8 cellular contexts compared by ENCODE assay signal in the genomic region with DNA sequence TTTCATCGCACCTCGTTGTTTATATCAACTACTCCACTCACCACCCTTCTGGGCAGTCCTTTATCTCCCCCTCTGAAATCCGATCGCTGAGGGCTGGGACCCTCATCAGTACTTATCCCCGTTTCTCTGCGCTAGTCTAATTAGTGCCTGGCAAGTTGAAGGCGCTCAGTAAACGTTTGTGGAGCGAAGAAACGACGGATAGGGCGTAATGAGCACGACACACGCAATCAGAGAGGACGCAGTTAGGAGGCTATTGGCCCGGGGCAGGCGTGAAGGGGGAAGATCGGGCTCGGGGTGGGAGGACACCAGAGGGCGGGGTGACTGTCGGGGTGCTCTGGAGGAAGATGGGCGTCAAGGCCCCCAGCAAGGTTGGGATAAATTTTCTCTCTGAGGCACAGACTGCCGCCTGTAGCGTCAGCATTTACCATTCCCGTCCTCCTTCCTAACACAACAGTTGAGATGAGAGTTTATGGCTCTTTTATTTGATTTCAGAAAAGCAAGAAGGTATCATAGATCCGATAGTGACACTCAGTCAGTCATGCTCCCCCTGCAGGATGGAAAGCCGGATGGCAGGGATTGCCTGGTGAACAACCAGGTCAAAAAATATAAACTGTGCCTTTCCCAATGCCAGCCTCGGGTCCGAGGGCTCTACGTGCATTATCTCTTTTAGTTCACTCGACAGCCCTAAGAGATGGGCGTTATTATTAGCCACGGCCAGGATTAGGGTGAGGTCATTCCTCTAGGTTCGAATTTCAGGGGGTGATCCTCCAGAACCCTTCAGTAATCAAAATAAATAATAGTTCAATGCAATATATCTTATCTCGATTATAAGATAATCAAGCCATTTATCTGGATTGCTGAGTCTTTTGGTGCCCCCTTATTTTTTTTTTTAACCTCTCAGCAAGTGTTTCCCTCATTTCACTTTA. TPM values are rescaled to one million over a fixed set of nuclear protein-coding genes. Genes with fewer than 3 reads are reported as not detected.
A peak's percentile ranks its signal among the peaks of the same experiment; 100 is the strongest.
DNase-seq lines count a peak whose midpoint lies in the region; ATAC-seq and TF ChIP-seq lines count a peak whose summit lies in the region.

No MANE protein-coding gene starts in this region.

- POLR2A ChIA-PET in AG04449 (lab: Yijun Ruan, JAX) (interaction anchor here (1.1 to 1.9 kb wide), 7 partner anchors 10 to 94 kb away, joined by 4 to 72 read pairs (median 16); partner anchors contain the start of genes ARL4D and DHX8), RWPE1 (lab: Yijun Ruan, JAX; ENCODE audit: low non-redundant PET) (interaction anchor here (1.1 to 1.9 kb wide), 3 partner anchors 16 to 28 kb away, joined by 5 to 32 read pairs (median 6); no protein-coding TSS in a partner anchor)

- intact Hi-C loops in activated T-helper 2 cell treated with anti-CD3 and anti-CD28 coated beads, Interferon-gamma antibody, Interleukin-2, Interleukin-4, amounts not matched to agents 10 μg/mL and 5 μg/mL and 100 μg/mL, durations not matched to agents 14 hours and 24 hours and 36 hours (cut with micrococcal nuclease) = loop anchor here (1.0 kb wide), 2 partner anchors 21 to 94 kb away; partner anchors contain the start of gene DHX8

- peak; percentile 77 for TF ChIP-seq CTCF in AG04449 (IDR thresholded peaks at IDR 0.05; ENCODE audit: insufficient read depth, low read length, missing control alignments)
- TF ChIP-seq CTCF in LNCAP (IDR thresholded peaks at IDR 0.05) = peak; percentile 81
- TF ChIP-seq CTCF in RWPE1 (conservative IDR thresholded peaks at IDR 0.05; ENCODE audit: low read depth) = peak; percentile 92
- TF ChIP-seq CTCF in fibroblast of pulmonary artery (IDR thresholded peaks at IDR 0.05; ENCODE audit: low read length, missing control alignments) = peak; percentile 94
- peak; percentile 75 for TF ChIP-seq CTCF in nephron progenitor cell (IDR thresholded peaks at IDR 0.05)

- H3K4me3 ChIP-seq in AG04449 (ENCODE audit: low read depth, low read length) (peak overlapping the region; percentile 65), fibroblast of pulmonary artery (replicated peaks; ENCODE audit: low read depth, low read length) (peak overlapping the region; percentile 63)

- peak overlapping the region; percentile 88 for H3K4me3 Mint-ChIP-seq in activated T-helper 2 cell treated with anti-CD3 and anti-CD28 coated beads, Interferon-gamma antibody, Interleukin-2, Interleukin-4, amounts not matched to agents 10 μg/mL and 5 μg/mL and 100 μg/mL, durations not matched to agents 14 hours and 24 hours and 36 hours (ENCODE audit: low read depth)
- peak overlapping the region; percentile 91 for H3K4me3 Mint-ChIP-seq in nephron progenitor cell
- H3K4me3 Mint-ChIP-seq in stimulated activated naive CD8-positive, alpha-beta T cell treated with anti-CD3 and anti-CD28 coated beads, Interleukin-15, Interleukin-2, amounts not matched to agents 100 ng/mL and 50 ng/mL, for 24 hours = peak overlapping the region; percentile 92

- no peaks in the 10 kb centered on the region for H3K27me3 Mint-ChIP-seq in activated T-helper 2 cell treated with anti-CD3 and anti-CD28 coated beads, Interferon-gamma antibody, Interleukin-2, Interleukin-4, amounts not matched to agents 10 μg/mL and 5 μg/mL and 100 μg/mL, durations not matched to agents 14 hours and 24 hours and 36 hours (ENCODE audit: low read depth)
- H3K27me3 Mint-ChIP-seq in nephron progenitor cell (ENCODE audit: low read depth, poor library complexity) = peaks cover 9% of the 10 kb centered on the region
- no peaks in the 10 kb centered on the region for H3K27me3 Mint-ChIP-seq in stimulated activated naive CD8-positive, alpha-beta T cell treated with anti-CD3 and anti-CD28 coated beads, Interleukin-15, Interleukin-2, amounts not matched to agents 100 ng/mL and 50 ng/mL, for 24 hours

- peak overlapping the region; percentile 94 for H3K27ac Mint-ChIP-seq in activated T-helper 2 cell treated with anti-CD3 and anti-CD28 coated beads, Interferon-gamma antibody, Interleukin-2, Interleukin-4, amounts not matched to agents 10 μg/mL and 5 μg/mL and 100 μg/mL, durations not matched to agents 14 hours and 24 hours and 36 hours
- peak overlapping the region; percentile 99 for H3K27ac Mint-ChIP-seq in nephron progenitor cell
- H3K27ac Mint-ChIP-seq in stimulated activated naive CD8-positive, alpha-beta T cell treated with anti-CD3 and anti-CD28 coated beads, Interleukin-15, Interleukin-2, amounts not matched to agents 100 ng/mL and 50 ng/mL, for 24 hours = peak overlapping the region; percentile 96

- peak; percentile 46 for ATAC-seq in GM19035 (IDR thresholded peaks at IDR 0.05; ENCODE audit: unreplicated experiment)

- H3K27ac ChIP-seq in RWPE1 = peak overlapping the region; percentile 98

- no peaks in the 10 kb centered on the region for H3K36me3 Mint-ChIP-seq in activated T-helper 2 cell treated with anti-CD3 and anti-CD28 coated beads, Interferon-gamma antibody, Interleukin-2, Interleukin-4, amounts not matched to agents 10 μg/mL and 5 μg/mL and 100 μg/mL, durations not matched to agents 14 hours and 24 hours and 36 hours (ENCODE audit: low read depth)
- H3K36me3 Mint-ChIP-seq in nephron progenitor cell (ENCODE audit: low read depth) = no peaks in the 10 kb centered on the region
- no peaks in the 10 kb centered on the region for H3K36me3 Mint-ChIP-seq in stimulated activated naive CD8-positive, alpha-beta T cell treated with anti-CD3 and anti-CD28 coated beads, Interleukin-15, Interleukin-2, amounts not matched to agents 100 ng/mL and 50 ng/mL, for 24 hours (ENCODE audit: low read depth)

- CTCF ChIA-PET in AG04449 (lab: Yijun Ruan, JAX) (interaction anchor here (0.7 to 19.3 kb wide), 8 partner anchors 9 to 284 kb away, joined by 3 to 1137 read pairs (median 9); partner anchors contain the start of genes ARL4D and DHX8), RWPE1 (lab: Yijun Ruan, JAX) (interaction anchor here (1.2 to 2.8 kb wide), 2 partner anchors 21 to 94 kb away, joined by 4 to 15 read pairs; partner anchors contain the start of gene DHX8)

- DNase-seq in AG04449 (ENCODE audit: low read depth, low spot score) (no peak), RWPE1 (ENCODE audit: low spot score) (peak; percentile 65), fibroblast of pulmonary artery (ENCODE audit: low read depth) (peak; percentile 85), nephron progenitor cell (peak; percentile 69)
- peak; percentile 80 for DNase-seq in activated T-helper 2 cell treated with anti-CD3 and anti-CD28 coated beads, Interferon-gamma antibody, Interleukin-2, Interleukin-4, amounts not matched to agents 10 μg/mL and 5 μg/mL and 100 μg/mL, durations not matched to agents 14 hours and 24 hours and 36 hours (ENCODE audit: low spot score)

- H3K9me3 Mint-ChIP-seq in activated T-helper 2 cell treated with anti-CD3 and anti-CD28 coated beads, Interferon-gamma antibody, Interleukin-2, Interleukin-4, amounts not matched to agents 10 μg/mL and 5 μg/mL and 100 μg/mL, durations not matched to agents 14 hours and 24 hours and 36 hours = no peaks in the 10 kb centered on the region
- no peaks in the 10 kb centered on the region for H3K9me3 Mint-ChIP-seq in nephron progenitor cell
- H3K9me3 Mint-ChIP-seq in stimulated activated naive CD8-positive, alpha-beta T cell treated with anti-CD3 and anti-CD28 coated beads, Interleukin-15, Interleukin-2, amounts not matched to agents 100 ng/mL and 50 ng/mL, for 24 hours = no peaks in the 10 kb centered on the region

- peaks cover 24% of the 10 kb centered on the region for H3K4me1 Mint-ChIP-seq in activated T-helper 2 cell treated with anti-CD3 and anti-CD28 coated beads, Interferon-gamma antibody, Interleukin-2, Interleukin-4, amounts not matched to agents 10 μg/mL and 5 μg/mL and 100 μg/mL, durations not matched to agents 14 hours and 24 hours and 36 hours (ENCODE audit: low read depth)
- peaks cover 68% of the 10 kb centered on the region for H3K4me1 Mint-ChIP-seq in nephron progenitor cell
- H3K4me1 Mint-ChIP-seq in stimulated activated naive CD8-positive, alpha-beta T cell treated with anti-CD3 and anti-CD28 coated beads, Interleukin-15, Interleukin-2, amounts not matched to agents 100 ng/mL and 50 ng/mL, for 24 hours (ENCODE audit: low read depth) = peaks cover 29% of the 10 kb centered on the region

RNA-seq across cellular contexts. Expression of gene ARL4D, which starts 9.5 kb away (rescaled TPM):
- total RNA-seq in activated T-helper 2 cell treated with anti-CD3 and anti-CD28 coated beads, Interferon-gamma antibody, Interleukin-2, Interleukin-4, amounts not matched to agents 10 μg/mL and 5 μg/mL and 100 μg/mL, durations not matched to agents 14 hours and 24 hours and 36 hours = 4.0 and 4.9 TPM in 2 replicates
